In the genomic region with DNA sequence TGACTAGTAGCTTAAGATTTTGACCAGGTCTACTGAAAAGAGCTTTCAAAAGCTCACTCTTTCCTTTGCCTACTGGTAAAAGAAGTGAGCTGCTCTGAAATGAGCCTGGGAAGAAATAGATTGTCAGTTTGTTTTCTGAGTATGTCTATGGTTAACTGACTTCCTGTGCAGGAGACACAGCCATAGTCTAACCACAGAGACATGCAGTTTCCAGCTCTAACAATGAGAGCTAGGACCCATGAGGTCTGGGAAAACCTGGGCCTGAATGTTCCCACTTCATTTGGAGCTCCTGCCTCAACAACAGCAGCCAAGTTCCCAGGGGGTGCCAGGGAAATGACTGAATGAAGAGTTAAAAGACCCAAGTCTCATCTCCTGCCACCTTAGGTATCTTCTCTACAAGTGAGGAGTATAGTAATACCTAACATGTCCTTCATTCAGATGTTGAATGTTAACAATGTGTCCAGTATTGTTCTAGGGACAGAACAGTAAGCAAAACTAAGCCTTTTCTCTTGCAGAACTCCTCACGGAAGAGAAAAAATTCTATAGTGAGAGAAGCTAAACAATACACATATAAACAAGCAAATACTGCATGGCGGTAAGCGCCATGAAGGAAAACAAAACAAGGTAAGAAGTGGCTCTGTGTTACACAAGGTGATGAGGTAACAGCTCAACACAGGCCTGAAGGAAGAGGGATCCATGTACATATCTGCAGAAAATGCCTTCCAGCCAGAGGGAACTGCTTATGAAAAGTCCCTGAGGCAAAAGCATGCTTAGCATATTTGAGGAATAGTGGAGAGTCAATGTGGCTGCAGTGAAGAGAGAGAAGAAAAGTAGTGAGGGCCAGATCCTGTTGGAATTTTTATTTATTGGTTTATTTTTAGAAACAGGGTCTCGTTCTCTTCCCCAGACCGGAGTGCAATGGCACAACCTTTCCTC, we compare ENCODE assay signal across 1 cellular context.
TF ChIP-seq lines count a peak whose summit lies in the region.

No MANE protein-coding gene starts in this region.

TF ChIP-seq in WTC11, 78 proteins besides CTCF, POLR2A, EP300 and RAD21:
- TF ChIP-seq, protein P1, sequence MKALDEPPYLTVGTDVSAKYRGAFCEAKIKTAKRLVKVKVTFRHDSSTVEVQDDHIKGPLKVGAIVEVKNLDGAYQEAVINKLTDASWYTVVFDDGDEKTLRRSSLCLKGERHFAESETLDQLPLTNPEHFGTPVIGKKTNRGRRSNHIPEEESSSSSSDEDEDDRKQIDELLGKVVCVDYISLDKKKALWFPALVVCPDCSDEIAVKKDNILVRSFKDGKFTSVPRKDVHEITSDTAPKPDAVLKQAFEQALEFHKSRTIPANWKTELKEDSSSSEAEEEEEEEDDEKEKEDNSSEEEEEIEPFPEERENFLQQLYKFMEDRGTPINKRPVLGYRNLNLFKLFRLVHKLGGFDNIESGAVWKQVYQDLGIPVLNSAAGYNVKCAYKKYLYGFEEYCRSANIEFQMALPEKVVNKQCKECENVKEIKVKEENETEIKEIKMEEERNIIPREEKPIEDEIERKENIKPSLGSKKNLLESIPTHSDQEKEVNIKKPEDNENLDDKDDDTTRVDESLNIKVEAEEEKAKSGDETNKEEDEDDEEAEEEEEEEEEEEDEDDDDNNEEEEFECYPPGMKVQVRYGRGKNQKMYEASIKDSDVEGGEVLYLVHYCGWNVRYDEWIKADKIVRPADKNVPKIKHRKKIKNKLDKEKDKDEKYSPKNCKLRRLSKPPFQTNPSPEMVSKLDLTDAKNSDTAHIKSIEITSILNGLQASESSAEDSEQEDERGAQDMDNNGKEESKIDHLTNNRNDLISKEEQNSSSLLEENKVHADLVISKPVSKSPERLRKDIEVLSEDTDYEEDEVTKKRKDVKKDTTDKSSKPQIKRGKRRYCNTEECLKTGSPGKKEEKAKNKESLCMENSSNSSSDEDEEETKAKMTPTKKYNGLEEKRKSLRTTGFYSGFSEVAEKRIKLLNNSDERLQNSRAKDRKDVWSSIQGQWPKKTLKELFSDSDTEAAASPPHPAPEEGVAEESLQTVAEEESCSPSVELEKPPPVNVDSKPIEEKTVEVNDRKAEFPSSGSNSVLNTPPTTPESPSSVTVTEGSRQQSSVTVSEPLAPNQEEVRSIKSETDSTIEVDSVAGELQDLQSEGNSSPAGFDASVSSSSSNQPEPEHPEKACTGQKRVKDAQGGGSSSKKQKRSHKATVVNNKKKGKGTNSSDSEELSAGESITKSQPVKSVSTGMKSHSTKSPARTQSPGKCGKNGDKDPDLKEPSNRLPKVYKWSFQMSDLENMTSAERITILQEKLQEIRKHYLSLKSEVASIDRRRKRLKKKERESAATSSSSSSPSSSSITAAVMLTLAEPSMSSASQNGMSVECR (CRISPR knock-in tag; IDR thresholded peaks at IDR 0.05; ENCODE audit: borderline replicate concordance): no peak
- TF ChIP-seq, protein P2, sequence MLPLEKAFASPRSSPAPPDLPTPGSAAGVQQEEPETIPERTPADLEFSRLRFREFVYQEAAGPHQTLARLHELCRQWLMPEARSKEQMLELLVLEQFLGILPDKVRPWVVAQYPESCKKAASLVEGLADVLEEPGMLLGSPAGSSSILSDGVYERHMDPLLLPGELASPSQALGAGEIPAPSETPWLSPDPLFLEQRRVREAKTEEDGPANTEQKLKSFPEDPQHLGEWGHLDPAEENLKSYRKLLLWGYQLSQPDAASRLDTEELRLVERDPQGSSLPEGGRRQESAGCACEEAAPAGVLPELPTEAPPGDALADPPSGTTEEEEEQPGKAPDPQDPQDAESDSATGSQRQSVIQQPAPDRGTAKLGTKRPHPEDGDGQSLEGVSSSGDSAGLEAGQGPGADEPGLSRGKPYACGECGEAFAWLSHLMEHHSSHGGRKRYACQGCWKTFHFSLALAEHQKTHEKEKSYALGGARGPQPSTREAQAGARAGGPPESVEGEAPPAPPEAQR (CRISPR knock-in tag; IDR thresholded peaks at IDR 0.05): no peak
- TF ChIP-seq, protein P3, sequence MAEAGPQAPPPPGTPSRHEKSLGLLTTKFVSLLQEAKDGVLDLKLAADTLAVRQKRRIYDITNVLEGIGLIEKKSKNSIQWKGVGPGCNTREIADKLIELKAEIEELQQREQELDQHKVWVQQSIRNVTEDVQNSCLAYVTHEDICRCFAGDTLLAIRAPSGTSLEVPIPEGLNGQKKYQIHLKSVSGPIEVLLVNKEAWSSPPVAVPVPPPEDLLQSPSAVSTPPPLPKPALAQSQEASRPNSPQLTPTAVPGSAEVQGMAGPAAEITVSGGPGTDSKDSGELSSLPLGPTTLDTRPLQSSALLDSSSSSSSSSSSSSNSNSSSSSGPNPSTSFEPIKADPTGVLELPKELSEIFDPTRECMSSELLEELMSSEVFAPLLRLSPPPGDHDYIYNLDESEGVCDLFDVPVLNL (CRISPR knock-in tag; IDR thresholded peaks at IDR 0.05; ENCODE audit: borderline replicate concordance, low read depth): no peak
- TF ChIP-seq MXD4 (CRISPR knock-in tag; IDR thresholded peaks at IDR 0.05; ENCODE audit: borderline replicate concordance) (no peak), ESRRA (CRISPR knock-in tag; IDR thresholded peaks at IDR 0.05; ENCODE audit: borderline replicate concordance) (no peak), GRHL2 (CRISPR knock-in tag; IDR thresholded peaks at IDR 0.05; ENCODE audit: insufficient replicate concordance, severe bottlenecking) (no peak), ZBTB21 (CRISPR knock-in tag; IDR thresholded peaks at IDR 0.05; ENCODE audit: borderline replicate concordance) (no peak), FOXJ3 (CRISPR knock-in tag; IDR thresholded peaks at IDR 0.05; ENCODE audit: borderline replicate concordance) (no peak), NR1H2 (CRISPR knock-in tag; IDR thresholded peaks at IDR 0.05) (no peak), TCF7 (CRISPR knock-in tag; IDR thresholded peaks at IDR 0.05; ENCODE audit: low read depth) (no peak), RORB (CRISPR knock-in tag; IDR thresholded peaks at IDR 0.05) (no peak)
- TF ChIP-seq, protein P4, sequence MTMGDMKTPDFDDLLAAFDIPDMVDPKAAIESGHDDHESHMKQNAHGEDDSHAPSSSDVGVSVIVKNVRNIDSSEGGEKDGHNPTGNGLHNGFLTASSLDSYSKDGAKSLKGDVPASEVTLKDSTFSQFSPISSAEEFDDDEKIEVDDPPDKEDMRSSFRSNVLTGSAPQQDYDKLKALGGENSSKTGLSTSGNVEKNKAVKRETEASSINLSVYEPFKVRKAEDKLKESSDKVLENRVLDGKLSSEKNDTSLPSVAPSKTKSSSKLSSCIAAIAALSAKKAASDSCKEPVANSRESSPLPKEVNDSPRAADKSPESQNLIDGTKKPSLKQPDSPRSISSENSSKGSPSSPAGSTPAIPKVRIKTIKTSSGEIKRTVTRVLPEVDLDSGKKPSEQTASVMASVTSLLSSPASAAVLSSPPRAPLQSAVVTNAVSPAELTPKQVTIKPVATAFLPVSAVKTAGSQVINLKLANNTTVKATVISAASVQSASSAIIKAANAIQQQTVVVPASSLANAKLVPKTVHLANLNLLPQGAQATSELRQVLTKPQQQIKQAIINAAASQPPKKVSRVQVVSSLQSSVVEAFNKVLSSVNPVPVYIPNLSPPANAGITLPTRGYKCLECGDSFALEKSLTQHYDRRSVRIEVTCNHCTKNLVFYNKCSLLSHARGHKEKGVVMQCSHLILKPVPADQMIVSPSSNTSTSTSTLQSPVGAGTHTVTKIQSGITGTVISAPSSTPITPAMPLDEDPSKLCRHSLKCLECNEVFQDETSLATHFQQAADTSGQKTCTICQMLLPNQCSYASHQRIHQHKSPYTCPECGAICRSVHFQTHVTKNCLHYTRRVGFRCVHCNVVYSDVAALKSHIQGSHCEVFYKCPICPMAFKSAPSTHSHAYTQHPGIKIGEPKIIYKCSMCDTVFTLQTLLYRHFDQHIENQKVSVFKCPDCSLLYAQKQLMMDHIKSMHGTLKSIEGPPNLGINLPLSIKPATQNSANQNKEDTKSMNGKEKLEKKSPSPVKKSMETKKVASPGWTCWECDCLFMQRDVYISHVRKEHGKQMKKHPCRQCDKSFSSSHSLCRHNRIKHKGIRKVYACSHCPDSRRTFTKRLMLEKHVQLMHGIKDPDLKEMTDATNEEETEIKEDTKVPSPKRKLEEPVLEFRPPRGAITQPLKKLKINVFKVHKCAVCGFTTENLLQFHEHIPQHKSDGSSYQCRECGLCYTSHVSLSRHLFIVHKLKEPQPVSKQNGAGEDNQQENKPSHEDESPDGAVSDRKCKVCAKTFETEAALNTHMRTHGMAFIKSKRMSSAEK (CRISPR knock-in tag; IDR thresholded peaks at IDR 0.05; ENCODE audit: borderline replicate concordance): no peak
